In the genomic region with DNA sequence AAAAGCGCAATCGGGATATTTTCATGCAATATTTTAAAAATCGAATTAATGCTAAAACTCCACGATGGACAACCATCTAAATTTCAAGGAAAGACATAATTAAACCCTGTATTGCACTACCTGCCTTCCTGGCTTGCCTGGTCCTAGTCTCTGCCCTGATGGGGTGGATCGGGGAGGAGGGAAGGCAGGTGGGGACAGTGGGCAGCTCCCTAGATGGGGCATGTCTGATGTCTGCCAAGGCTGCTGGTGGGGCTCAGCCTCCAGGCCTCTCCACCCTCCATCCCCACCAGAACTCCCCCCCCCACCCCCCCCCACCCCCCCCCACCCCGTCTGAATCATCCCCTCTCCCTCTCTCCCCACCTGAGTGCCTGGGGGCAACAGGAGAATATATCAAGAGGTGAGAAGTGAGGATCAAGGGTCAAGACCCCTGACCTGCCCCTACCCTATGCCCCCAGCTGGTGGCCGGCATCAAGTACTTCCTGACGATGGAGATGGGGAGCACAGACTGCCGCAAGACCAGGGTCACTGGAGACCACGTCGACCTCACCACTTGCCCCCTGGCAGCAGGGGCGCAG, we compare ENCODE assay signal across 1 cellular context.
TF ChIP-seq lines count a peak whose summit lies in the region.

No MANE protein-coding gene starts in this region.

TF ChIP-seq in IMR-90, 13 proteins besides CTCF, POLR2A, EP300 and RAD21:
- no peak for TF ChIP-seq CEBPB (IDR thresholded peaks at IDR 0.05; ENCODE audit: low read depth, low read length)
